In the genomic region with DNA sequence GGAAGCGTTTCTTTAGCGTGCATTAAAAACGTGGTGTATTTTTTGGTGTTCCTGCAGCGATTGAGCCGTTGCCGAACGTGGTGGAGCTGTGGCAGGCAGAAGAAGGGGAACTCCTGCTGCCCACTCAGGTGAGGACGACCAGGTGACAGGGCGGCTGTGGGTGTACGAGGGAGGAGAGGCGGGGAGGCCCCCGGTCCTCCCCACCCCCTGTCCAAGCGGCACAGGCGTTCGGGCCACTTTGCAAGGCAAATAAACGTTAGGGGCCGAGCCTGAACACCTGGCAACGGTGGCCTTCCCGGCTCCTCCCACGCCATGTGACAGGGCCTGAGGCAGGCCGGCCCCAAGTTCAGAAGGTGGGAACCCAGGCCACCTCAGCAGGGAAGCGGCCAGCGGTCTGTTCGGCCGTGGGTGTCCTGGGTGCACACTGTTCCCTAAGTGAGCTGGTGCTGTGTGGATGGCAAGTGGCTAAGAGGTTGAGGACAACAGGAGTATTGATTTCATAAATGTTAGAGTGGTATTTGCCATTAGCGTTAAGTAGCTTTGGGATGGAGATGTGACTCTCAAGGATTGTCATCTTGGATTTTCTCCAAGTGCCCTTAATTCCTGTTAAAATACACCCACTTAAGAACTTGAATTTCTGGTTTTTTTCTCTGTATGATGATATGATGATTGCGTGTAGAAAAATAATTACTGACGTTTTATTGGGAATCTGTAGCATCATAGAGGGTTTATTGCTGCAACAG, we compare ENCODE assay signal across 8 cellular contexts. TPM values are rescaled to one million over a fixed set of nuclear protein-coding genes. Genes with fewer than 3 reads are reported as not detected.
A peak's percentile ranks its signal among the peaks of the same experiment; 100 is the strongest.
DNase-seq lines count a peak whose midpoint lies in the region; ATAC-seq, FAIRE-seq and TF ChIP-seq lines count a peak whose summit lies in the region.

No MANE protein-coding gene starts in this region.

- TF ChIP-seq POLR2A in HepG2 (IDR thresholded peaks at IDR 0.05; ENCODE audit: insufficient read depth in 1 of 2, low read depth in 2 of 2, low read length in 2 of 2), result no peak; a peak in 1 of 4 replicates

- TF ChIP-seq RAD21 in HepG2 (CRISPR knock-in tag; IDR thresholded peaks at IDR 0.05), result no peak

- H3K4me3 Mint-ChIP-seq in IgD-negative memory B cell (peak overlapping the region; percentile 94 to 99 (median 97)), T-helper 17 cell (peak overlapping the region; percentile 96)
- H3K4me3 Mint-ChIP-seq in central memory CD8-positive, alpha-beta T cell, result peak overlapping the region; percentile 96

- H2AFZ ChIP-seq in HepG2 (ENCODE audit: low read length), result no peak overlapping the region

- H3K79me2 ChIP-seq in HepG2 (ENCODE audit: insufficient read depth, low read length), result no peaks in the 10 kb centered on the region

- peak overlapping the region; percentile 95 for H3K4me2 ChIP-seq in HepG2 (ENCODE audit: low read depth, low read length)

- H3K27ac ChIP-seq in HepG2 (ENCODE audit: extremely low read length, insufficient read depth, low read length), result no peak overlapping the region

- DNase-seq in T-helper 17 cell, result peak; percentile 27 to 35 (median 35)
- peak in 1 of 2 donors; percentile 32 for DNase-seq in central memory CD8-positive, alpha-beta T cell (ENCODE audit: low spot score in 2 of 2)
- DNase-seq in HepG2 (ENCODE audit: low spot score), result peak; percentile 52
- DNase-seq in stimulated activated CD8-positive, alpha-beta memory T cell treated with anti-CD3 and anti-CD28 coated beads, Interleukin-7, amount 100 ng/mL, for 4 hours (ENCODE audit: low read depth in 2 of 2), result peak; percentile 51 to 60
- no peak for DNase-seq in mesenteric fat pad (ENCODE audit: low spot score)

- H3K4me1 Mint-ChIP-seq in IgD-negative memory B cell (peaks cover 35 to 48% (median 45%) of the 10 kb centered on the region in 3 donors), T-helper 17 cell (peaks cover 43% of the 10 kb centered on the region)
- H3K4me1 Mint-ChIP-seq in central memory CD8-positive, alpha-beta T cell, result peaks cover 56% of the 10 kb centered on the region

- H3K4me3 ChIP-seq in GM12875 (ENCODE audit: low read depth, low read length) (peak overlapping the region; percentile 99), HepG2 (replicated peaks in 1 of 3; ENCODE audit: insufficient read depth in 1 of 3, low read depth in 2 of 3, low read length in 3 of 3) (peak overlapping the region; percentile 77 to 89 (median 86); a peak in 5 of 6 replicates)

- BruUV-seq in HepG2 (replicated peaks; lab: Mats Ljungman, UMichigan), result no TSS peak

- H3K36me3 ChIP-seq in HepG2 (replicated peaks in 1 of 2; ENCODE audit: control insufficient read depth in 1 of 2, insufficient read depth in 2 of 2, low read length in 2 of 2), result no peaks in the 10 kb centered on the region

- ATAC-seq in GM21723 (IDR thresholded peaks at IDR 0.05; ENCODE audit: unreplicated experiment), result peak; percentile 64
- ATAC-seq in T-helper 17 cell, result peak; percentile 39
- ATAC-seq in central memory CD8-positive, alpha-beta T cell (replicated peaks; ENCODE audit: extremely low read depth, poor library complexity, severe bottlenecking), result peak; percentile 7
- ATAC-seq in HepG2, result peak; percentile 65

- in situ Hi-C loops in HepG2 (cut with HindIII; ENCODE audit: extremely low pct_ligation_motif_present, low pct_unique_long_range_greater_than_20kb), result no loop called here

- H3K9ac ChIP-seq in HepG2 (ENCODE audit: insufficient read depth, low read depth, low read length), result peak overlapping the region; percentile 69

- peaks cover 0 to 12% of the 10 kb centered on the region in 2 experiments; a peak in 3 of 5 replicates for H3K27me3 ChIP-seq in HepG2 (ENCODE audit: control insufficient read depth in 1 of 2, insufficient read depth in 2 of 2, low read length in 2 of 2)

- H3K27me3 Mint-ChIP-seq in IgD-negative memory B cell, result peaks cover 1% of the 10 kb centered on the region
- H3K27me3 Mint-ChIP-seq in T-helper 17 cell, result no peaks in the 10 kb centered on the region
- H3K27me3 Mint-ChIP-seq in central memory CD8-positive, alpha-beta T cell, result no peaks in the 10 kb centered on the region

- TF ChIP-seq CTCF in GM12875 (IDR thresholded peaks at IDR 0.05; ENCODE audit: borderline replicate concordance, insufficient read depth, low read depth, low read length), result no peak
- TF ChIP-seq CTCF in HepG2 (CRISPR knock-in tag; IDR thresholded peaks at IDR 0.05), result no peak

- TF ChIP-seq EP300 in HepG2 (IDR thresholded peaks at IDR 0.05; ENCODE audit: low read depth in 2 of 2, low read length in 2 of 2) (no peak), HepG2 (CRISPR knock-in tag; IDR thresholded peaks at IDR 0.05; ENCODE audit: borderline replicate concordance) (no peak)

- H3K27ac Mint-ChIP-seq in IgD-negative memory B cell, result peak overlapping the region; percentile 94 to 99 (median 96)
- H3K27ac Mint-ChIP-seq in T-helper 17 cell, result peak overlapping the region; percentile 95
- peak overlapping the region; percentile 98 for H3K27ac Mint-ChIP-seq in central memory CD8-positive, alpha-beta T cell (ENCODE audit: low read depth)

- H3K4me1 ChIP-seq in HepG2 (ENCODE audit: insufficient read depth, low read length), result peaks cover 26% of the 10 kb centered on the region

- POLR2A ChIA-PET in HepG2 (lab: Yijun Ruan, JAX), result interaction anchor here (1.9 to 2.0 kb wide), 2 partner anchors 15 to 97 kb away, joined by 6 to 13 read pairs; no protein-coding TSS in a partner anchor

- no peak for FAIRE-seq in HepG2 (lab: Jason Lieb, UNC)

- H3K9me3 ChIP-seq in T-helper 17 cell (ENCODE audit: control insufficient read depth, low read length, poor library complexity, severe bottlenecking), result no peaks in the 10 kb centered on the region
- H3K9me3 ChIP-seq in HepG2 (ENCODE audit: low read length), result no peaks in the 10 kb centered on the region

- peaks cover 1% of the 10 kb centered on the region for H3K36me3 Mint-ChIP-seq in IgD-negative memory B cell
- peaks cover 7% of the 10 kb centered on the region for H3K36me3 Mint-ChIP-seq in T-helper 17 cell (ENCODE audit: low read depth)
- H3K36me3 Mint-ChIP-seq in central memory CD8-positive, alpha-beta T cell (ENCODE audit: insufficient read depth), result peaks cover 18% of the 10 kb centered on the region

- no peaks in the 10 kb centered on the region for H3K9me3 Mint-ChIP-seq in IgD-negative memory B cell
- no peaks in the 10 kb centered on the region for H3K9me3 Mint-ChIP-seq in central memory CD8-positive, alpha-beta T cell

- 22% methylated on average over 11 of the region's 28 CpGs for WGBS in HepG2 (ENCODE audit: low lambda C conversion rate)

- H4K20me1 ChIP-seq in HepG2 (ENCODE audit: insufficient read depth, low read length), result no peaks in the 10 kb centered on the region

- intact Hi-C loops in HepG2 (cut with micrococcal nuclease; ENCODE audit: unreplicated experiment), result loop anchor here (1.0 to 5.0 kb wide), 4 partner anchors 50 to 123 kb away; a partner anchor contains a TSS

- CTCF ChIA-PET in HepG2 (lab: Yijun Ruan, JAX; ENCODE audit: low intra/inter-chr PET ratio, low total read pairs), result no interaction called here

TF ChIP-seq in HepG2, 621 proteins besides CTCF, POLR2A, EP300 and RAD21 (continues in another document):
- TF ChIP-seq HDAC1 (CRISPR knock-in tag; IDR thresholded peaks at IDR 0.05), result peak; percentile 26; the same call in 1 of the 2 replicates
- peak; percentile 80 for TF ChIP-seq ZEB1 (IDR thresholded peaks at IDR 0.05; ENCODE audit: insufficient replicate concordance, low read depth)

RNA-seq across cellular contexts. Expression of a gene that starts 1.2 kb away (rescaled TPM):
- 48.4 TPM for polyA plus RNA-seq in IgD-negative memory B cell
- 10 to 100 TPM; 83.8 to 92.7 TPM for total RNA-seq in T-helper 17 cell
- total RNA-seq in HepG2 (2016; rRNA removed; fragmentation: Illumina TruSeq; extraction: Trizol), result 2.4 and 4.5 TPM in 2 replicates
- 1.2 and 1.4 TPM in 2 replicates for total RNA-seq in HepG2 (2016; cell fraction: cytosol; rRNA removed; fragmentation: Illumina TruSeq; extraction: Trizol; ENCODE audit: low read depth)
- total RNA-seq in HepG2 (2016; cell fraction: insoluble cytoplasmic fraction; rRNA removed; fragmentation: Illumina TruSeq; extraction: Trizol), result 2.7 and 4.5 TPM in 2 replicates
- total RNA-seq in HepG2 (2016; cell fraction: membrane; rRNA removed; fragmentation: Illumina TruSeq; extraction: Trizol), result 1.1 and 2.7 TPM in 2 replicates
- 10.8 and 10.9 TPM in 2 replicates for total RNA-seq in HepG2 (2016; cell fraction: nucleus; rRNA removed; fragmentation: Illumina TruSeq; extraction: Trizol)
- polyA plus RNA-seq in HepG2 (2011; rRNA removed), result 2.2 and 2.8 TPM in 2 replicates
- polyA plus RNA-seq in HepG2 (2011; cell fraction: cytosol; rRNA removed), result 1.3 and 2.2 TPM in 2 replicates
- polyA plus RNA-seq in HepG2 (2011; cell fraction: nucleus; rRNA removed), result 4.1 and 4.5 TPM in 2 replicates
- 2.3 and 5.2 TPM in 2 replicates for polyA plus RNA-seq in HepG2 (2012)
- 0.16 and 0.25 TPM in 2 replicates for polyA plus RNA-seq in HepG2 (2016; cell fraction: cytosol; fragmentation: Illumina TruSeq; extraction: Trizol; ENCODE audit: low read depth)
- polyA plus RNA-seq in HepG2 (2016; cell fraction: insoluble cytoplasmic fraction; fragmentation: Illumina TruSeq; extraction: Trizol; ENCODE audit: low read depth), result 1.7 and 2.1 TPM in 2 replicates
- 0.18 and 0.30 TPM in 2 replicates for polyA plus RNA-seq in HepG2 (2016; cell fraction: membrane; fragmentation: Illumina TruSeq; extraction: Trizol; ENCODE audit: low read depth)
- 6.6 and 8.4 TPM in 2 replicates for polyA plus RNA-seq in HepG2 (2016; cell fraction: nucleus; fragmentation: Illumina TruSeq; extraction: Trizol; ENCODE audit: insufficient read depth, low read depth)
- 5.2 and 8.7 TPM in 2 replicates for polyA minus RNA-seq in HepG2 (2011; rRNA and poly(A)+ RNA removed; ENCODE audit: low replicate concordance)
- 3.6 and 7.2 TPM in 2 replicates for polyA minus RNA-seq in HepG2 (2011; cell fraction: cytosol; rRNA and poly(A)+ RNA removed)
- polyA minus RNA-seq in HepG2 (2011; cell fraction: nucleus; rRNA and poly(A)+ RNA removed), result 10.8 and 14.8 TPM in 2 replicates
- 27.0 TPM for total RNA-seq in mesenteric fat pad

Comparison
In these comparisons a context has a peak if more than half of its experiments do, and no peak if none do; other contexts are left out.
1. ATAC-seq: peak in every context shown above with its lines; median percentile 65 in HepG2; 64 in GM21723; 39 in T-helper 17 cell; 7 in central memory CD8-positive, alpha-beta T cell.